Comparison of ENCODE assay signal across 14 cellular contexts in the genomic region with DNA sequence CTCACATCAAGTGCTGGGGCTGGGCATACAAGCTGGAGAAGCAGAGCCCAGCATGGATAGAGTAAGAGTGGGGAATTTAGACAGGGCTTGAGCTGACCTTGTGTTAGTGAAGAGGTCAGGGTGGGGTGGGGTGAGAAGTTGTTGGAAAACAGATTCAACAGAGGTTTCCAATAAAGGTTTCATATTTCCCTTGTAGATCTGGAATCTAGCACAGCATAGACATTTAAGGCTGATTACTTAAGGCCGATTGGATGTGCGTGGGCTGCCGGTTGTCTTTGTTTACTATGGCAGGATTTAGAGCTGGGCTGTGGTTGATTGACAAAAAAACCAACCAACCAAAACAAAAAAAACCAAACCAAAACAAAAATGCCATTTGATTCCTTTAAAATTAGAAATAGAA.
A peak's percentile ranks its signal among the peaks of the same experiment; 100 is the strongest.
DNase-seq lines count a peak whose midpoint lies in the region; ATAC-seq and TF ChIP-seq lines count a peak whose summit lies in the region.
"Had no signal": no experiment of that assay in that cellular context is flagged by ENCODE, and none has a peak within 500 bp of the region (broad histone marks: within the 10 kb centered on the region; RNA-seq: fewer than 3 reads in every experiment).

No MANE protein-coding gene starts in this region.

- H3K4me2 ChIP-seq in trophoblast cell (ENCODE audit: low read length), result no peak overlapping the region

- no peaks in the 10 kb centered on the region for H3K27me3 Mint-ChIP-seq in Calu3 (ENCODE audit: unreplicated experiment)

- no peak for ATAC-seq in HG03108 (IDR thresholded peaks at IDR 0.05; ENCODE audit: unreplicated experiment)
- ATAC-seq: naive thymus-derived CD4-positive, alpha-beta T cell had no signal

- H3K9me3 ChIP-seq in trophoblast cell (ENCODE audit: insufficient read depth, low read depth, low read length), result no peaks in the 10 kb centered on the region

- peaks cover 2% of the 10 kb centered on the region for H3K79me1 ChIP-seq in trophoblast cell (ENCODE audit: low read length)

- no peak overlapping the region for H3K18ac ChIP-seq in trophoblast cell (ENCODE audit: low read length)

- TF ChIP-seq CTCF in AG10803 (conservative IDR thresholded peaks at IDR 0.05; ENCODE audit: low read length) (no peak), fibroblast of the aortic adventitia (IDR thresholded peaks at IDR 0.05; ENCODE audit: insufficient read depth, low read length) (no peak), Calu3 (IDR thresholded peaks at IDR 0.05; ENCODE audit: unreplicated experiment) (no peak)

- no peak overlapping the region for H2BK12ac ChIP-seq in trophoblast cell (ENCODE audit: low read length)

- WGBS in trophoblast cell (ENCODE audit: extremely low coverage, insufficient coverage, insufficient read length), result no CpG with 5 or more reads among the region's 3 CpGs

- H3K4ac ChIP-seq in trophoblast cell (ENCODE audit: low read depth, low read length), result no peak overlapping the region

- no peak overlapping the region for H3K23ac ChIP-seq in trophoblast cell (ENCODE audit: low read length)

- no peak overlapping the region for H3K27ac Mint-ChIP-seq in Calu3 (ENCODE audit: unreplicated experiment)
- H3K27ac Mint-ChIP-seq: CD14-positive monocyte; naive thymus-derived CD4-positive, alpha-beta T cell had no signal

- no peak overlapping the region for H3K9ac ChIP-seq in trophoblast cell (ENCODE audit: low read length)

- BruUV-seq in Calu3 (replicated peaks; lab: Mats Ljungman, UMichigan), result no TSS peak

- no peak overlapping the region for H3K4me3 Mint-ChIP-seq in Calu3 (ENCODE audit: low read depth, unreplicated experiment)
- H3K4me3 Mint-ChIP-seq: CD14-positive monocyte; naive thymus-derived CD4-positive, alpha-beta T cell had no signal

- H2AFZ ChIP-seq in trophoblast cell (ENCODE audit: insufficient read depth, low read length, poor library complexity), result no peak overlapping the region

- H3K4me3 ChIP-seq in AG10803 (ENCODE audit: low read length), result no peak overlapping the region
- no peak overlapping the region for H3K4me3 ChIP-seq in fibroblast of the aortic adventitia (ENCODE audit: low read depth, low read length)
- no peak overlapping the region for H3K4me3 ChIP-seq in trophoblast cell (ENCODE audit: low read depth, low read length)

- no peak overlapping the region for H3K14ac ChIP-seq in trophoblast cell (ENCODE audit: low read length)

- H2BK120ac ChIP-seq in trophoblast cell (ENCODE audit: insufficient read depth, low read length, poor library complexity), result no peak overlapping the region

- CTCF ChIA-PET in Calu3 (lab: Charles Lee), result no interaction called here

- H3K27me3 ChIP-seq in trophoblast cell (ENCODE audit: insufficient read depth, low read length), result no peaks in the 10 kb centered on the region

- no peaks in the 10 kb centered on the region for H3K79me2 ChIP-seq in trophoblast cell (ENCODE audit: control insufficient read depth, insufficient read depth, low read length, poor library complexity)

- no peak overlapping the region for H2AK5ac ChIP-seq in trophoblast cell (ENCODE audit: low read length)

- DNase-seq in AG10803 (ENCODE audit: low read depth) (peak; percentile 54), amniotic epithelial cell (ENCODE audit: low read depth) (peak; percentile 73), fibroblast of the aortic adventitia (ENCODE audit: low read depth) (peak; percentile 73), trophoblast cell (no peak), EL (no peak), Calu3 (no peak), HuH-7.5 (ENCODE audit: low spot score) (no peak)
- DNase-seq: GOT3; KBM-7; naive thymus-derived CD4-positive, alpha-beta T cell; NCI-H345; stimulated activated naive CD4-positive, alpha-beta T cell had no signal

- intact Hi-C loops in Calu3 (cut with micrococcal nuclease; ENCODE audit: unreplicated experiment), result no loop called here

- peak overlapping the region; percentile 30 for H3K27ac ChIP-seq in trophoblast cell (ENCODE audit: low read depth, low read length)

- H4K8ac ChIP-seq in trophoblast cell (ENCODE audit: low read depth, low read length), result no peak overlapping the region

- H3K4me1 Mint-ChIP-seq in Calu3 (ENCODE audit: low read depth, unreplicated experiment), result no peaks in the 10 kb centered on the region
- H3K4me1 Mint-ChIP-seq: CD14-positive monocyte had no signal

- no peak overlapping the region for H4K91ac ChIP-seq in trophoblast cell (ENCODE audit: low read depth, low read length)

- no peak overlapping the region for H4K12ac ChIP-seq in trophoblast cell (ENCODE audit: low read depth, low read length)

- no peaks in the 10 kb centered on the region for H3K36me3 ChIP-seq in trophoblast cell (ENCODE audit: control insufficient read depth in 1 of 2, insufficient read depth in 2 of 2, low read length in 2 of 2)

- H3K4me1 ChIP-seq in trophoblast cell (ENCODE audit: control insufficient read depth in 1 of 2, insufficient read depth in 2 of 2, low read length in 2 of 2), result peaks cover 0 to 5% of the 10 kb centered on the region in 2 experiments

- no peaks in the 10 kb centered on the region for H3K9me3 Mint-ChIP-seq in Calu3 (ENCODE audit: low read depth, unreplicated experiment)
- H3K9me3 Mint-ChIP-seq: naive thymus-derived CD4-positive, alpha-beta T cell had no signal

- no peaks in the 10 kb centered on the region for H3K36me3 Mint-ChIP-seq in Calu3 (ENCODE audit: insufficient read depth, unreplicated experiment)
- H3K36me3 Mint-ChIP-seq: CD14-positive monocyte; naive thymus-derived CD4-positive, alpha-beta T cell had no signal

- H2BK5ac ChIP-seq in trophoblast cell (ENCODE audit: low read depth, low read length, poor library complexity), result no peak overlapping the region

Comparison
In these comparisons a context has a peak if more than half of its experiments do, and no peak if none do; other contexts are left out.
1. DNase-seq: peak in AG10803 (single experiment), amniotic epithelial cell (single experiment) and fibroblast of the aortic adventitia (single experiment); none in trophoblast cell (0 of 2), EL (single experiment), Calu3 (single experiment) and HuH-7.5 (single experiment).